In the genomic region with DNA sequence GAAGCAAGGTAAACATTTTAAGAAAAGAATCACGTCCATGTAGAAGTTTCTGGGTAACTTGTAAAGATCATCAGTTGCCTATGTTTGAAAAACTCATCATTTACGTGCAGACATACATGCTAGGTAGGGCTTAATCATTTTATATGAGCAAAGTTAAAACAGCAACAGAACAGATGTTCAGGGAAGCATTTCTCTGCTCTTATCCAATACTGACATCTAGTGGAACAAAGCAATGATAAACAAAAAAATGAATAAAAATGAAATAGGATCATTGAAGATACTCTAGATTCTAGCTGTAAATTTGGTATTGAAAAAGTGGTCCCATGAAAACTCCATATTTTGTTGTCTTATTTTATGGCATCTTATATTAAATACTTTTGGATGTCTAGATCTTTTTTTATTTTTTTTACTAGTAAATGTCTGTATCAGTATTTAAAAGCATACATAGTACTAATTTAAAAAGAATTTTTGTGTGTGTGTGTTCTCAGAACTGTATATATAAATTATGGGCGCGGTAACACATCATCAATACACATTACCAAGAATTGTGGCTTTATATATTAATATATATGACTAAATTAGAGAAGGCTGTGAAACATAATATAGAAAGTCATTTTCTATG, we compare ENCODE assay signal across 8 cellular contexts.
DNase-seq lines count a peak whose midpoint lies in the region; ATAC-seq, FAIRE-seq and TF ChIP-seq lines count a peak whose summit lies in the region.

No MANE protein-coding gene starts in this region.

- TF ChIP-seq RAD21 in K562 (CRISPR knock-in tag; conservative IDR thresholded peaks at IDR 0.05 in 1 of 2, IDR thresholded peaks at IDR 0.05 in 1 of 2), result peak; percentile 77 to 79

- peak in 1 of 3 experiments; percentile 46; a peak in 2 of 6 replicates for TF ChIP-seq CTCF in K562 (IDR thresholded peaks at IDR 0.05 in 2 of 3, conservative IDR thresholded peaks at IDR 0.05 in 1 of 3; ENCODE audit: insufficient read depth in 2 of 3, low read depth in 1 of 3, low read length in 3 of 3)
- peak; percentile 4 for TF ChIP-seq CTCF in lung (IDR thresholded peaks at IDR 0.05; ENCODE audit: control extremely low read depth, extremely low read depth)

- in situ Hi-C loops in K562 (cut with MboI), result no loop called here

- no peak overlapping the region for H3K9ac ChIP-seq in K562 (ENCODE audit: insufficient read depth in 1 of 2, low read depth in 2 of 2, low read length in 2 of 2)

- H3K36me3 ChIP-seq in K562 (ENCODE audit: control insufficient read depth, insufficient read depth, low read length) (no peaks in the 10 kb centered on the region), lung (ENCODE audit: control insufficient read depth in 2 of 2, insufficient read depth in 2 of 2, low read length in 2 of 2) (no peaks in the 10 kb centered on the region)

- TF ChIP-seq POLR2A in K562 (conservative IDR thresholded peaks at IDR 0.05), result no peak

- no peaks in the 10 kb centered on the region for H3K27me3 ChIP-seq in K562 (ENCODE audit: control insufficient read depth in 2 of 2, insufficient read depth in 2 of 2, low read length in 2 of 2)
- no peaks in the 10 kb centered on the region for H3K27me3 ChIP-seq in lung (ENCODE audit: control insufficient read depth, insufficient read depth)

- H3K79me2 ChIP-seq in K562 (ENCODE audit: control insufficient read depth, insufficient read depth, low read length), result no peaks in the 10 kb centered on the region

- WGBS in K562 (ENCODE audit: insufficient coverage, low coverage, missing lambda C conversion rate), result 0% methylated on average over 4 of the region's 4 CpGs
- 29 to 40% methylated on average over 4 of the region's 4 CpGs for WGBS in lung, 2 donors

- H3K4me3 ChIP-seq in K562 (no peak overlapping the region), lung (no peak overlapping the region)

- no TSS peak for BruUV-seq in K562 (replicated peaks; lab: Mats Ljungman, UMichigan)

- TF ChIP-seq EP300 in K562 (IDR thresholded peaks at IDR 0.05; ENCODE audit: low read length), result no peak

- no peaks in the 10 kb centered on the region for H3K9me3 ChIP-seq in K562 (replicated peaks; ENCODE audit: control insufficient read depth, insufficient read depth, low read depth, low read length)
- no peaks in the 10 kb centered on the region for H3K9me3 ChIP-seq in lung (ENCODE audit: control insufficient read depth in 2 of 2, insufficient read depth in 1 of 2, low read length in 1 of 2)

- H3K27ac ChIP-seq in K562 (ENCODE audit: extremely low read depth, low read depth, low read length), result no peak overlapping the region
- no peak overlapping the region for H3K27ac ChIP-seq in lung (ENCODE audit: low read depth in 1 of 2, low read length in 1 of 2)

- H3K9me1 ChIP-seq in K562 (ENCODE audit: control insufficient read depth, insufficient read depth, low read length), result no peaks in the 10 kb centered on the region

- peak; percentile 96 for FAIRE-seq in A204.1 (lab: Jason Lieb, UNC)
- FAIRE-seq in K562 (lab: Jason Lieb, UNC), result no peak
- FAIRE-seq in GM19239 (lab: Jason Lieb, UNC), result no peak

- H3K4me1 ChIP-seq in K562 (replicated peaks in 1 of 2; ENCODE audit: control insufficient read depth in 2 of 2, insufficient read depth in 2 of 2, low read length in 2 of 2) (no peaks in the 10 kb centered on the region), lung (ENCODE audit: control insufficient read depth in 2 of 2, insufficient read depth in 2 of 2, low read length in 2 of 2) (no peaks in the 10 kb centered on the region)

- H2AFZ ChIP-seq in K562 (ENCODE audit: low read depth, low read length), result no peak overlapping the region

- DNase-seq in NCI-H2107 treated with DMSO at 0.1 percent for 48 hours (lab: John Stamatoyannopoulos, UW; ENCODE audit: unreplicated experiment), result peak; percentile 25
- DNase-seq in K562 (ENCODE audit: extremely low read depth in 1 of 4, low spot score in 3 of 4), result peak in 1 of 4 experiments; percentile 6
- no peak for DNase-seq in lung (ENCODE audit: low spot score)
- DNase-seq in GM19239 (ENCODE audit: insufficient read length, low spot score), result no peak
- DNase-seq in activated CD8-positive, alpha-beta memory T cell treated with anti-CD3 and anti-CD28 coated beads for 24 hours, result no peak

- POLR2A ChIA-PET in K562 (lab: Yijun Ruan, JAX), result no interaction called here

- H4K20me1 ChIP-seq in K562 (replicated peaks; ENCODE audit: control insufficient read depth, insufficient read depth, low read length), result no peaks in the 10 kb centered on the region

- CTCF ChIA-PET in K562 (lab: Yijun Ruan, JAX; ENCODE audit: low intra/inter-chr PET ratio), result no interaction called here

- ATAC-seq in GM18502 (IDR thresholded peaks at IDR 0.05; ENCODE audit: poor library complexity, unreplicated experiment), result peak; percentile 42
- ATAC-seq in K562, result no peak
- no peak for ATAC-seq in lung (ENCODE audit: insufficient read depth, low FRiP score)
- ATAC-seq in activated CD4-positive, CD25-positive, alpha-beta regulatory T cell treated with anti-CD3 and anti-CD28 coated beads, Interleukin-2, amount 50 U/mL, for 24 hours, result no peak

- intact Hi-C loops in K562 (cut with micrococcal nuclease), result no loop called here

- no peak overlapping the region for H3K4me2 ChIP-seq in K562 (ENCODE audit: insufficient read depth, low read length)

TF ChIP-seq in K562, 482 proteins besides CTCF, POLR2A, EP300 and RAD21:
- no peak for TF ChIP-seq BHLHE40 (IDR thresholded peaks at IDR 0.05; ENCODE audit: low read length)
- TF ChIP-seq SAFB (IDR thresholded peaks at IDR 0.05; ENCODE audit: borderline replicate concordance, low read depth, low read length), result no peak
- no peak for TF ChIP-seq LEF1 (IDR thresholded peaks at IDR 0.05)
- no peak for TF ChIP-seq FUS (optimal IDR thresholded peaks at IDR 0.05; ENCODE audit: low read depth, low read length)
- TF ChIP-seq, protein P1, sequence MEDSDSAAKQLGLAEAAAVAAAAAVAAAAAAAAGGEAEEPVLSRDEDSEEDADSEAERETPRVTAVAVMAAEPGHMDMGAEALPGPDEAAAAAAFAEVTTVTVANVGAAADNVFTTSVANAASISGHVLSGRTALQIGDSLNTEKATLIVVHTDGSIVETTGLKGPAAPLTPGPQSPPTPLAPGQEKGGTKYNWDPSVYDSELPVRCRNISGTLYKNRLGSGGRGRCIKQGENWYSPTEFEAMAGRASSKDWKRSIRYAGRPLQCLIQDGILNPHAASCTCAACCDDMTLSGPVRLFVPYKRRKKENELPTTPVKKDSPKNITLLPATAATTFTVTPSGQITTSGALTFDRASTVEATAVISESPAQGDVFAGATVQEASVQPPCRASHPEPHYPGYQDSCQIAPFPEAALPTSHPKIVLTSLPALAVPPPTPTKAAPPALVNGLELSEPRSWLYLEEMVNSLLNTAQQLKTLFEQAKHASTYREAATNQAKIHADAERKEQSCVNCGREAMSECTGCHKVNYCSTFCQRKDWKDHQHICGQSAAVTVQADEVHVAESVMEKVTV (CRISPR knock-in tag; IDR thresholded peaks at IDR 0.05), result peak; percentile 42; the same call in 1 of the 2 replicates
